15 cellular contexts compared by ENCODE assay signal in genomic region chrX:9197231-9197630, GRCh38.
DNase-seq lines count a peak whose midpoint lies in the region; ATAC-seq and TF ChIP-seq lines count a peak whose summit lies in the region.
"Had no signal": no experiment of that assay in that cellular context is flagged by ENCODE, and none has a peak within 500 bp of the region (broad histone marks: within the 10 kb centered on the region; RNA-seq: fewer than 3 reads in every experiment).

No MANE protein-coding gene starts in this region.

- no peaks in the 10 kb centered on the region for H3K27me3 ChIP-seq in GM23248 (replicated peaks; ENCODE audit: insufficient read depth)
- H3K27me3 ChIP-seq in adipocyte (replicated peaks; ENCODE audit: control insufficient read depth, insufficient read depth, low read length): peaks cover 3% of the 10 kb centered on the region
- no peaks in the 10 kb centered on the region for H3K27me3 ChIP-seq in uterus

- no peak overlapping the region for H3K4me2 ChIP-seq in GM23248 (ENCODE audit: unreplicated experiment)
- H3K4me2 ChIP-seq: SK-N-SH had no signal

- no peaks in the 10 kb centered on the region for H4K20me1 ChIP-seq in GM23248 (ENCODE audit: insufficient read depth)

- H3K4me1 ChIP-seq in GM23248 (ENCODE audit: insufficient read depth) (0 out of 2 replicates have a peak, but pooled peaks cover 5% of the 10 kb centered on the region), adipocyte (ENCODE audit: control insufficient read depth, insufficient read depth, low read length) (no peaks in the 10 kb centered on the region), uterus (no peaks in the 10 kb centered on the region)

- peak; percentile 45 for DNase-seq in GM23248
- peak; percentile 28 for DNase-seq in adipocyte (ENCODE audit: low read depth)
- DNase-seq in fibroblast of peridontal ligament (ENCODE audit: extremely low read depth): peak; percentile 37
- DNase-seq in uterus: no peak
- no peak for DNase-seq in T-helper 2 cell
- DNase-seq in NAMALWA (ENCODE audit: low spot score): no peak
- DNase-seq: COR-L47, KG1, NCI-H187 treated with DMSO at 0.1 percent for 48 hours, NCI-H2171 treated with DMSO at 0.1 percent for 48 hours, NCI-H82, SK-N-SH had no signal

- in situ Hi-C loops in GM23248 (cut with MboI): no loop called here

- no peak for TF ChIP-seq POLR2A in uterus (IDR thresholded peaks at IDR 0.05)

- H3K9me3 ChIP-seq in GM23248 (ENCODE audit: low read depth) (no peaks in the 10 kb centered on the region), adipocyte (ENCODE audit: control insufficient read depth, low read length) (no peaks in the 10 kb centered on the region), uterus (no peaks in the 10 kb centered on the region)
- H3K9me3 ChIP-seq: SK-N-SH had no signal

- no peak for ATAC-seq in HG03469 (IDR thresholded peaks at IDR 0.05; ENCODE audit: unreplicated experiment)
- ATAC-seq: Right ventricle myocardium inferior had no signal

- no peak overlapping the region for H3K9ac ChIP-seq in GM23248
- H3K9ac ChIP-seq in adipocyte (ENCODE audit: low read length): no peak overlapping the region
- H3K9ac ChIP-seq: SK-N-SH had no signal

- H3K36me3 ChIP-seq in GM23248 (ENCODE audit: low read depth): no peaks in the 10 kb centered on the region
- H3K36me3 ChIP-seq in adipocyte (ENCODE audit: control insufficient read depth, insufficient read depth, low read length, severe bottlenecking): no peaks in the 10 kb centered on the region
- H3K36me3 ChIP-seq in uterus: no peaks in the 10 kb centered on the region

- 5 to 22% methylated on average over 2 of the region's 2 CpGs for WGBS in GM23248 (ENCODE audit: low coverage in 1 of 2, low lambda C conversion rate in 2 of 2, missing lambda C conversion rate in 2 of 2), 2 experiments

- H2AFZ ChIP-seq in GM23248: no peak overlapping the region

- H3K4me3 ChIP-seq in GM23248: no peak overlapping the region
- H3K4me3 ChIP-seq in adipocyte (ENCODE audit: low read length): no peak overlapping the region
- H3K4me3 ChIP-seq in uterus: no peak overlapping the region

- H3K27ac ChIP-seq in GM23248 (no peak overlapping the region), uterus (peak overlapping the region; percentile 40 to 52)
- H3K27ac ChIP-seq: C4-2B had no signal

- no peaks in the 10 kb centered on the region for H3K79me2 ChIP-seq in GM23248 (ENCODE audit: insufficient read depth)

- no peak for TF ChIP-seq CTCF in uterus (IDR thresholded peaks at IDR 0.05)

- no peaks in the 10 kb centered on the region for H3F3A ChIP-seq in GM23248 (ENCODE audit: insufficient read depth)

- no peaks in the 10 kb centered on the region for H3K9me2 ChIP-seq in GM23248 (ENCODE audit: insufficient read depth)
- H3K9me2 ChIP-seq: SK-N-SH had no signal

- intact Hi-C loops in uterus (cut with DNase I; ENCODE audit: low total_unique reads): no loop called here

Comparison
In these comparisons a context has a peak if more than half of its experiments do, and no peak if none do; other contexts are left out.
1. DNase-seq: peak in GM23248 (single experiment), adipocyte (single experiment) and fibroblast of peridontal ligament (single experiment); none in uterus (0 of 2), T-helper 2 cell (0 of 5) and NAMALWA (single experiment).